Comparison of ENCODE assay signal across 23 cellular contexts in the genomic region with DNA sequence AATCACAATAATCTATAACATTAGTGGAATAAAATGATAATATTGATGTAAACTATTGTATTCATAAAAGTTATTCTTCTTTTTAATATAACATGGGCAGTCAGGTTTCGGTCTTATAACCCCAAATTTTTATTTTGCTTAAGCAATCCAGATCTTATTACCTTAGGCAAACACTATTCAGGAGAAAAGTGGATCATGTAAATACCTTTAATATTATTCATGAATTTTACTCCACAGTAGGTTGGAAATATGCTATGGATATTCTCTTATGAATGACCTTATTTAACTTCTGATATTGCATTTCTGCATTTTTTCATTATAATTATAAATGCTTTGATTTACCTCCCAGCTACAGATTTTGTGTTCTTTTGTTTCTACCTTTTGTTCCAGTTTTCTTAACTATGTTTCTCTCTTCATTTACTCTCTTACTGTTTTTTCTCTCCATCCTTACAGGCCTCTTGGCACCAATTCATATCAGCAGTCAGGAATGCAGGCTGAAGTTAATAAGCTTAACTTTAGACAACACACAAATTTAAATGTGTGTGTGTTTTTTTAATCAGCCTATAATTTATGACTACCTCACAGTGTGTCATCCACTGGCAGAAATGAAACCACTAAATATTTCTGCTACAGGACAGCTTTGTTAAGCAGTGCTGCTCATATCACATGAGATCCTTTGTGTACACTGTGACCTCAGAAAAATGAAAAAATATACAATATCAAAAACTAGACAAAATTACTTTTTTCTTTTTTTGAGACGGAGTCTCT.
A peak's percentile ranks its signal among the peaks of the same experiment; 100 is the strongest.
DNase-seq lines count a peak whose midpoint lies in the region; ATAC-seq and TF ChIP-seq lines count a peak whose summit lies in the region.
"Had no signal": no experiment of that assay in that cellular context is flagged by ENCODE, and none has a peak within 500 bp of the region (broad histone marks: within the 10 kb centered on the region; RNA-seq: fewer than 3 reads in every experiment).

No MANE protein-coding gene starts in this region.

- POLR2A ChIA-PET in A673 (lab: Charles Lee; ENCODE audit: low non-redundant PET), result interaction anchor here (0.5 kb wide), 1 partner anchor 128 kb away, joined by 4 read pairs; no protein-coding TSS in a partner anchor

- H3K27ac ChIP-seq in A673 (ENCODE audit: low read depth, low read length, poor library complexity, severe bottlenecking), result no peak overlapping the region
- no peak overlapping the region for H3K27ac ChIP-seq in SJCRH30
- H3K27ac ChIP-seq: cardiac muscle cell, gastrocnemius medialis, right lobe of liver, RWPE1 had no signal

- in situ Hi-C loops in astrocyte of the cerebellum (cut with HindIII; ENCODE audit: low sequenced_read_pairs), result no loop called here

- ATAC-seq in esophagus mucosa (no peak), GM18858 (IDR thresholded peaks at IDR 0.05; ENCODE audit: unreplicated experiment) (no peak)
- ATAC-seq: activated naive CD4-positive, alpha-beta T cell treated with anti-CD3 and anti-CD28 coated beads, Interleukin-2, amount 50 U/mL, for 72 hours; gastrocnemius medialis; right lobe of liver had no signal

- no peak overlapping the region for H3K4me3 ChIP-seq in A673 (ENCODE audit: low read depth, low read length, poor library complexity, severe bottlenecking)
- no peak overlapping the region for H3K4me3 ChIP-seq in astrocyte of the cerebellum (ENCODE audit: low read depth, low read length)
- H3K4me3 ChIP-seq in SJCRH30, result no peak overlapping the region
- H3K4me3 ChIP-seq: cardiac muscle cell, gastrocnemius medialis, lung, right lobe of liver had no signal

- H3K36me3 ChIP-seq in A673 (ENCODE audit: insufficient read depth, low read length, poor library complexity, severe bottlenecking), result no peaks in the 10 kb centered on the region
- no peaks in the 10 kb centered on the region for H3K36me3 ChIP-seq in SJCRH30
- H3K36me3 ChIP-seq: cardiac muscle cell, gastrocnemius medialis, right lobe of liver had no signal

- CTCF ChIA-PET in A673 (lab: Charles Lee), result no interaction called here

- H3K27me3 ChIP-seq in A673 (replicated peaks; ENCODE audit: insufficient read depth, low read depth, low read length, poor library complexity) (no peaks in the 10 kb centered on the region), SJCRH30 (no peaks in the 10 kb centered on the region)
- H3K27me3 ChIP-seq: cardiac muscle cell, gastrocnemius medialis, right lobe of liver had no signal

- intact Hi-C loops in A673 (cut with micrococcal nuclease; ENCODE audit: unreplicated experiment), result loop anchor here (10.0 kb wide), 1 partner anchor 49 kb away; no protein-coding TSS in a partner anchor

- no TSS peak for BruUV-seq in A673 (replicated peaks; lab: Mats Ljungman, UMichigan)

- H3K9me3 ChIP-seq in A673 (ENCODE audit: low read depth, low read length, poor library complexity, severe bottlenecking) (no peaks in the 10 kb centered on the region), SJCRH30 (replicated peaks) (no peaks in the 10 kb centered on the region)
- H3K9me3 ChIP-seq: gastrocnemius medialis, right lobe of liver had no signal

- DNase-seq in A673 (ENCODE audit: low spot score), result peak; percentile 64
- DNase-seq in HT1080 (ENCODE audit: low read depth), result peak; percentile 36
- DNase-seq in astrocyte of the cerebellum (ENCODE audit: low read depth), result peak; percentile 33
- peak; percentile 50 for DNase-seq in foreskin melanocyte
- no peak for DNase-seq in SJCRH30
- no peak for DNase-seq in HUDEP-2 (lab: John Stamatoyannopoulos, UW; ENCODE audit: unreplicated experiment in 76 of 76)
- DNase-seq: activated CD4-positive, alpha-beta T cell treated with anti-CD3 and anti-CD28 coated beads for 4 hours; C1 segment of cervical spinal cord; gastrocnemius medialis; hypothalamus; islet precursor cell; KG1; NCI-H1048; NCI-H187 treated with DMSO at 0.1 percent for 48 hours; NCI-H446 treated with DMSO at 0.1 percent for 48 hours; right lobe of liver; stimulated activated CD4-positive, alpha-beta T cell treated with anti-CD3 and anti-CD28 coated beads, Interleukin-15, amount 100 ng/mL, for 24 hours had no signal

- peaks cover 24% of the 10 kb centered on the region for H3K4me1 ChIP-seq in A673 (ENCODE audit: insufficient read depth, low read length, poor library complexity, severe bottlenecking)
- H3K4me1 ChIP-seq in SJCRH30, result no peaks in the 10 kb centered on the region
- H3K4me1 ChIP-seq: gastrocnemius medialis, right lobe of liver had no signal

- TF ChIP-seq CTCF in A673 (conservative IDR thresholded peaks at IDR 0.05; ENCODE audit: low read depth, low read length), result no peak
- no peak for TF ChIP-seq CTCF in astrocyte of the cerebellum (IDR thresholded peaks at IDR 0.05; ENCODE audit: low read depth, low read length, missing control alignments)

Comparison
In these comparisons a context has a peak if more than half of its experiments do, and no peak if none do; other contexts are left out.
1. DNase-seq: peak in A673 (single experiment), HT1080 (single experiment), astrocyte of the cerebellum (single experiment) and foreskin melanocyte (single experiment); none in SJCRH30 (0 of 2) and HUDEP-2 (0 of 76).